In genomic region chr11:2737876-2738275, GRCh38 we compare ENCODE assay signal across 19 cellular contexts. TPM values are rescaled to one million over a fixed set of nuclear protein-coding genes. Genes with fewer than 3 reads are reported as not detected.
DNase-seq lines count a peak whose midpoint lies in the region; ATAC-seq and TF ChIP-seq lines count a peak whose summit lies in the region.
"Had no signal": no experiment of that assay in that cellular context is flagged by ENCODE, and none has a peak within 500 bp of the region (broad histone marks: within the 10 kb centered on the region; RNA-seq: fewer than 3 reads in every experiment).

No MANE protein-coding gene starts in this region.

- no peak overlapping the region for H3K4me3 Mint-ChIP-seq in GM23338
- H3K4me3 Mint-ChIP-seq: activated CD8-positive, alpha-beta T cell treated with anti-CD3 and anti-CD28 coated beads, Interleukin-2, amount 10 ng/mL, durations not matched to agents 7 days and 5 days had no signal

- H3K9me2 ChIP-seq in GM23338 (ENCODE audit: insufficient read depth) = no peaks in the 10 kb centered on the region

- peak overlapping the region; percentile 5 to 57 for H3K4ac ChIP-seq in mesenchymal stem cell (ENCODE audit: low read depth in 1 of 2, low read length in 2 of 2)

- no peaks in the 10 kb centered on the region for H3K36me3 Mint-ChIP-seq in GM23338 (ENCODE audit: low read depth)

- H4K91ac ChIP-seq in mesenchymal stem cell (ENCODE audit: low read length) = peak overlapping the region; percentile 93

- 59 to 70% (median 66%) methylated on average over 4 to 5 of the region's 5 CpGs for WGBS in adrenal gland, 4 donors
- whole genome bisulfite sequencing in mesenchymal stem cell = 62% methylated on average over 5 of the region's 5 CpGs
- WGBS in thyroid gland, 2 donors = 79 to 92% methylated on average over 5 of the region's 5 CpGs

- H3K4me1 ChIP-seq in adrenal gland (replicated peaks in 1 of 2) = peaks cover 31 to 49% of the 10 kb centered on the region in 2 donors
- peaks cover 78% of the 10 kb centered on the region for H3K4me1 ChIP-seq in mesenchymal stem cell (ENCODE audit: control insufficient read depth, insufficient read depth, low read depth, low read length)
- peaks cover 0 to 3% (median 0%) of the 10 kb centered on the region in 4 donors for H3K4me1 ChIP-seq in tibial artery
- no peaks in the 10 kb centered on the region for H3K4me1 ChIP-seq in thyroid gland
- no peaks in the 10 kb centered on the region for H3K4me1 ChIP-seq in GM23338 (ENCODE audit: insufficient read depth)
- H3K4me1 ChIP-seq: breast epithelium had no signal

- no peak overlapping the region for H2BK120ac ChIP-seq in mesenchymal stem cell (ENCODE audit: low read depth, low read length)

- no peak overlapping the region for H3K23ac ChIP-seq in mesenchymal stem cell (ENCODE audit: low read length in 2 of 2)

- no peaks in the 10 kb centered on the region for H3K36me3 ChIP-seq in adrenal gland (replicated peaks in 1 of 2)
- no peaks in the 10 kb centered on the region for H3K36me3 ChIP-seq in mesenchymal stem cell (ENCODE audit: control insufficient read depth in 1 of 2, insufficient read depth in 2 of 2, low read depth in 1 of 2, low read length in 2 of 2)
- H3K36me3 ChIP-seq in tibial artery = no peaks in the 10 kb centered on the region
- no peaks in the 10 kb centered on the region for H3K36me3 ChIP-seq in thyroid gland
- H3K36me3 ChIP-seq in GM23338 (ENCODE audit: insufficient read depth) = no peaks in the 10 kb centered on the region
- H3K36me3 ChIP-seq: breast epithelium, SJCRH30, thoracic aorta had no signal

- H3K9ac ChIP-seq in mesenchymal stem cell (ENCODE audit: low read length) = peak overlapping the region; percentile 43

- H3K4me2 ChIP-seq in mesenchymal stem cell (ENCODE audit: low read length, poor library complexity, severe bottlenecking) = no peak overlapping the region
- no peak overlapping the region for H3K4me2 ChIP-seq in GM23338

- no peaks in the 10 kb centered on the region; the same call in 1 of the 3 replicates for H3K4me1 Mint-ChIP-seq in GM23338

- DNase-seq in AG10803 (ENCODE audit: low read depth) = peak; percentile 24
- peak; percentile 42 for DNase-seq in HK-2 (ENCODE audit: unreplicated experiment)
- peak in 1 of 7 donors; percentile 47 for DNase-seq in adrenal gland
- no peak for DNase-seq in mesenchymal stem cell
- DNase-seq in tibial artery = no peak
- DNase-seq in thyroid gland = no peak
- DNase-seq in GM23338 (ENCODE audit: low spot score) = no peak
- DNase-seq: activated CD8-positive, alpha-beta T cell treated with anti-CD3 and anti-CD28 coated beads, Interleukin-2, amount 10 ng/mL, durations not matched to agents 7 days and 5 days; activated effector memory CD4-positive, alpha-beta T cell treated with anti-CD3 and anti-CD28 coated beads, Interleukin-2, amount 50 U/mL, for 16 hours; hippocampal formation; NCI-H1436 treated with DMSO at 0.1 percent for 48 hours; NCI-H69; nucleus accumbens; SJCRH30; stimulated activated CD4-positive, alpha-beta T cell treated with anti-CD3 and anti-CD28 coated beads, Interleukin-12 subunit alpha, Interleukin-12 subunit beta, amount 100 ng/mL, for 4 hours had no signal

- H2AFZ ChIP-seq in mesenchymal stem cell (ENCODE audit: low read depth, low read length) (peak overlapping the region; percentile 46), GM23338 (no peak overlapping the region)

- no peaks in the 10 kb centered on the region for H3K9me3 ChIP-seq in adrenal gland (replicated peaks in 1 of 3)
- no peaks in the 10 kb centered on the region for H3K9me3 ChIP-seq in mesenchymal stem cell (ENCODE audit: control insufficient read depth, low read length)
- no peaks in the 10 kb centered on the region for H3K9me3 ChIP-seq in tibial artery
- H3K9me3 ChIP-seq in thyroid gland = no peaks in the 10 kb centered on the region
- H3K9me3 ChIP-seq: breast epithelium, SJCRH30, thoracic aorta had no signal

- H4K20me1 ChIP-seq in GM23338 (replicated peaks; ENCODE audit: insufficient read depth) = no peaks in the 10 kb centered on the region

- H2BK12ac ChIP-seq in mesenchymal stem cell (ENCODE audit: low read length in 2 of 2) = peak overlapping the region; percentile 59 to 96

- H3K14ac ChIP-seq in mesenchymal stem cell (ENCODE audit: low read length in 2 of 2) = peak overlapping the region in 1 of 2 experiments; percentile 38

- H3K18ac ChIP-seq in mesenchymal stem cell (ENCODE audit: low read depth in 1 of 2, low read length in 2 of 2) = peak overlapping the region; percentile 13 to 53

- peak overlapping the region; percentile 79 for H2AK5ac ChIP-seq in mesenchymal stem cell (ENCODE audit: low read length, severe bottlenecking)

- no peak overlapping the region for H3K27ac Mint-ChIP-seq in GM23338
- H3K27ac Mint-ChIP-seq: activated CD8-positive, alpha-beta T cell treated with anti-CD3 and anti-CD28 coated beads, Interleukin-2, amount 10 ng/mL, durations not matched to agents 7 days and 5 days had no signal

- H3F3A ChIP-seq in GM23338 (replicated peaks; ENCODE audit: low read depth) = no peaks in the 10 kb centered on the region

- H3K79me2 ChIP-seq in GM23338 (replicated peaks; ENCODE audit: insufficient read depth) = no peaks in the 10 kb centered on the region

- peak overlapping the region; percentile 66 for H2BK15ac ChIP-seq in mesenchymal stem cell (ENCODE audit: low read depth, poor library complexity, severe bottlenecking)

- H3K27me3 ChIP-seq in adrenal gland (no peaks in the 10 kb centered on the region), mesenchymal stem cell (ENCODE audit: control insufficient read depth in 1 of 2, insufficient read depth in 1 of 2, low read length in 2 of 2) (peaks cover 0 to 5% of the 10 kb centered on the region in 2 experiments), tibial artery (no peaks in the 10 kb centered on the region), thyroid gland (no peaks in the 10 kb centered on the region), GM23338 (ENCODE audit: insufficient read depth) (0 out of 2 replicates have a peak, but pooled peaks cover 6% of the 10 kb centered on the region)
- H3K27me3 ChIP-seq: breast epithelium had no signal

- no peaks in the 10 kb centered on the region for H3K79me1 ChIP-seq in mesenchymal stem cell (replicated peaks; ENCODE audit: low read length, poor library complexity, severe bottlenecking)

- TF ChIP-seq CTCF in AG10803 (conservative IDR thresholded peaks at IDR 0.05; ENCODE audit: low read length) (no peak), adrenal gland (IDR thresholded peaks at IDR 0.05) (no peak), tibial artery (IDR thresholded peaks at IDR 0.05) (no peak), thyroid gland (IDR thresholded peaks at IDR 0.05) (no peak), GM23338 (conservative IDR thresholded peaks at IDR 0.05; ENCODE audit: low read depth in 2 of 2) (no peak)

- H2BK5ac ChIP-seq in mesenchymal stem cell (ENCODE audit: low read depth, low read length, poor library complexity, severe bottlenecking) = no peak overlapping the region

- peaks cover 31% of the 10 kb centered on the region for H3K27me3 Mint-ChIP-seq in GM23338 (ENCODE audit: insufficient read depth, low read depth, poor library complexity)

- ATAC-seq in HG02763 (IDR thresholded peaks at IDR 0.05; ENCODE audit: unreplicated experiment) = no peak
- ATAC-seq in GM23338 = no peak
- ATAC-seq: activated CD8-positive, alpha-beta T cell treated with anti-CD3 and anti-CD28 coated beads, Interleukin-2, amount 10 ng/mL, durations not matched to agents 7 days and 5 days had no signal

- peak overlapping the region in 4 of 5 donors; percentile 24 to 82 (median 49) for H3K27ac ChIP-seq in adrenal gland
- H3K27ac ChIP-seq in mesenchymal stem cell (ENCODE audit: low read length, poor library complexity, severe bottlenecking) = no peak overlapping the region
- H3K27ac ChIP-seq in tibial artery = no peak overlapping the region
- no peak overlapping the region for H3K27ac ChIP-seq in thyroid gland
- no peak overlapping the region for H3K27ac ChIP-seq in GM23338 (ENCODE audit: low read depth)
- H3K27ac ChIP-seq: breast epithelium, SJCRH30, thoracic aorta had no signal

- intact Hi-C loops in adrenal gland (cut with DNase I) (no loop called here), tibial artery (cut with DNase I; ENCODE audit: low total_unique reads) (no loop called here), thyroid gland (cut with DNase I) (no loop called here)

- peaks cover 3% of the 10 kb centered on the region; the same call in 1 of the 3 replicates for H3K9me3 Mint-ChIP-seq in GM23338

- TF ChIP-seq POLR2A in adrenal gland (IDR thresholded peaks at IDR 0.05) = no peak
- TF ChIP-seq POLR2A in thyroid gland (IDR thresholded peaks at IDR 0.05) = no peak

- H4K8ac ChIP-seq in mesenchymal stem cell (ENCODE audit: low read length) = peak overlapping the region; percentile 86

- H3K4me3 ChIP-seq in AG10803 (ENCODE audit: low read length) (no peak overlapping the region), adrenal gland (no peak overlapping the region), mesenchymal stem cell (ENCODE audit: insufficient read depth in 1 of 2, low read depth in 1 of 2, low read length in 2 of 2) (no peak overlapping the region), tibial artery (no peak overlapping the region), thyroid gland (replicated peaks in 1 of 3) (no peak overlapping the region), GM23338 (no peak overlapping the region)
- H3K4me3 ChIP-seq: breast epithelium, lung, SJCRH30, thoracic aorta had no signal

TF ChIP-seq in GM23338, 12 proteins besides CTCF, POLR2A, EP300 and RAD21 (continues in another document):
- no peak for TF ChIP-seq ETS1 (IDR thresholded peaks at IDR 0.05)
- TF ChIP-seq EZH2phosphoT487 (IDR thresholded peaks at IDR 0.05; ENCODE audit: unreplicated experiment) = no peak
- no peak for TF ChIP-seq ZNF331 (CRISPR knock-in tag; IDR thresholded peaks at IDR 0.05; ENCODE audit: low read depth)
- TF ChIP-seq CREB1 (CRISPR knock-in tag; IDR thresholded peaks at IDR 0.05; ENCODE audit: low read depth) = no peak

RNA-seq across cellular contexts. Expression of gene KCNQ1OT1, which starts 38.1 kb away (rescaled TPM):
- total RNA-seq in adrenal gland = 1 to 10 TPM in 4 of 8 donors, under 1 TPM in 4; 0.55 to 3.6 (median 1.4) TPM
- 1 to 10 TPM in 1 of 3 donors, under 1 TPM in 2; 0.15 to 1.4 (median 0.17) TPM for polyA plus RNA-seq in adrenal gland
- 0.08 TPM for polyA plus RNA-seq in mesenchymal stem cell (2013, experiment 1 of 2)
- 0.05 TPM for polyA plus RNA-seq in mesenchymal stem cell (2013, experiment 2 of 2)
- total RNA-seq in thyroid gland = 1 to 10 TPM; 2.0 to 4.1 (median 3.2) TPM
- 2.8 and 4.2 TPM in 2 replicates for total RNA-seq in GM23338 (2014; rRNA removed; shearing (Covaris generic))
- 0.89 and 1.5 TPM in 2 replicates for polyA plus RNA-seq in GM23338 (2016; fragmentation: Nextera tagmentation; extraction: Ambion mirVana)

Comparison
In these comparisons a context has a peak if more than half of its experiments do, and no peak if none do; other contexts are left out.
1. DNase-seq: peak in AG10803 (single experiment) and HK-2 (single experiment); none in mesenchymal stem cell (single experiment), tibial artery (0 of 2), thyroid gland (0 of 2) and GM23338 (single experiment).
2. H3K27ac ChIP-seq: peak in adrenal gland (4 of 5); none in mesenchymal stem cell (single experiment), tibial artery (0 of 2), thyroid gland (0 of 3) and GM23338 (single experiment).